25 cellular contexts compared by ENCODE assay signal in the genomic region with DNA sequence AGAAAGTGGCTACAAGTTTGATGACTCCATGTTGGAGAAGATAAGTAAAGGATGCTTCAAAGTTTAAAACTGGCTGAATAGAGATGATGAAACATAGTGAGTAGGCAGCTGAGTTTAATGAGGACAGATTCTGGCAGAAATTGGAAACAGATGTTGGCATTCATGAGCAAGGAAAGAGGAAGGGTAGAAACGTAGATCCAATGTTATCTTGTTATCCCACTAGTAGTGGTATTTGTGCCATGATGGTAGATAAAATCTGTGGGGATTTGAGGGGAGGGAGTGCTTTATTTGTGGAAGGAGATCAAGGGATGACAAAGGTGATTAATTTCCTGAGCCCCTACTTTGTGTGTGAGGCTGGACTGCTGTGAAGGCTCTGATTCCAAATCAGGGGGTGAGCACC.
DNase-seq lines count a peak whose midpoint lies in the region; ATAC-seq and TF ChIP-seq lines count a peak whose summit lies in the region.
"Had no signal": no experiment of that assay in that cellular context is flagged by ENCODE, and none has a peak within 500 bp of the region (broad histone marks: within the 10 kb centered on the region; RNA-seq: fewer than 3 reads in every experiment).

No MANE protein-coding gene starts in this region.

- no peaks in the 10 kb centered on the region for H3K79me2 ChIP-seq in PC-3 (ENCODE audit: low read length)

- H3K4me3 ChIP-seq in PC-3 (ENCODE audit: low read length): no peak overlapping the region
- H3K4me3 ChIP-seq: BLaER1 treated with 17β-estradiol and CSF1 and Interleukin-3, amounts not matched to agents 10 nM and 100 nM; lung; testis; vagina had no signal

- no peaks in the 10 kb centered on the region for H3K9me2 ChIP-seq in PC-3 (replicated peaks; ENCODE audit: low read length)

- no peaks in the 10 kb centered on the region for H3K4me1 ChIP-seq in PC-3 (ENCODE audit: insufficient read depth, low read length)
- H3K4me1 ChIP-seq: testis, vagina had no signal

- no peak for ATAC-seq in PC-3
- ATAC-seq in HG03571 (IDR thresholded peaks at IDR 0.05; ENCODE audit: unreplicated experiment): no peak
- ATAC-seq: activated CD8-positive, alpha-beta T cell treated with anti-CD3 and anti-CD28 coated beads for 36 hours; HCT116; stimulated activated memory B cell treated with anti-CD40 and anti-IgM and Interleukin-4, amounts not matched to agents 10 μg/mL and 1 μg/mL and 100 μg/mL, for 72 hours had no signal

- BruUV-seq in PC-3 (replicated peaks; lab: Mats Ljungman, UMichigan): no TSS peak

- no peak overlapping the region for H3K27ac ChIP-seq in PC-3 (ENCODE audit: low read length)
- H3K27ac ChIP-seq: BLaER1 treated with 17β-estradiol and CSF1 and Interleukin-3, amounts not matched to agents 10 nM and 100 nM; KMS-11; testis; vagina had no signal

- no peaks in the 10 kb centered on the region for H3K9me3 ChIP-seq in PC-3 (ENCODE audit: low read length)
- H3K9me3 ChIP-seq: testis, vagina had no signal

- H3F3A ChIP-seq in PC-3 (ENCODE audit: low read length, unreplicated experiment): no peaks in the 10 kb centered on the region

- no peaks in the 10 kb centered on the region for H4K20me1 ChIP-seq in PC-3 (ENCODE audit: low read length)
- H4K20me1 ChIP-seq: BLaER1 treated with 17β-estradiol and CSF1 and Interleukin-3, amounts not matched to agents 10 nM and 100 nM had no signal

- DNase-seq in EH (ENCODE audit: low read depth) (peak; percentile 75), NCI-H82 (lab: John Stamatoyannopoulos, UW) (peak; percentile 54), fibroblast of gingiva (ENCODE audit: low read depth) (peak; percentile 67), PC-3 (no peak), glomerular visceral epithelial cell (ENCODE audit: extremely low spot score) (no peak)
- no peak for DNase-seq in activated CD4-positive, alpha-beta T cell treated with anti-CD3 and anti-CD28 coated beads, Interleukin-2, amount 50 U/mL, for 4 hours
- DNase-seq: activated CD4-positive, CD25-positive, alpha-beta regulatory T cell; activated CD8-positive, alpha-beta T cell treated with anti-CD3 and anti-CD28 coated beads for 36 hours; activated naive CD4-positive, alpha-beta T cell; activated T-cell treated with anti-CD3 and anti-CD28 coated beads, Interleukin-2, amount 50 U/mL, for 1 hour; kidney; NCI-H146; NCI-H2171; NCI-H524 treated with DMSO at 0.1 percent for 48 hours; RPMI8226; small intestine; T1000; testis had no signal

- H3K9ac ChIP-seq in PC-3 (ENCODE audit: low read length): no peak overlapping the region
- H3K9ac ChIP-seq: BLaER1 treated with 17β-estradiol and CSF1 and Interleukin-3, amounts not matched to agents 10 nM and 100 nM; KMS-11 had no signal

- intact Hi-C loops in PC-3 (cut with micrococcal nuclease): no loop called here

- H2AFZ ChIP-seq in PC-3 (ENCODE audit: low read length): no peak overlapping the region

- no peak overlapping the region for H3K4me2 ChIP-seq in PC-3 (ENCODE audit: low read length)
- H3K4me2 ChIP-seq: BLaER1 treated with 17β-estradiol and CSF1 and Interleukin-3, amounts not matched to agents 10 nM and 100 nM; KMS-11 had no signal

- POLR2A ChIA-PET in PC-3 (lab: Charles Lee; ENCODE audit: unreplicated experiment): no interaction called here

- H3K36me3 ChIP-seq in PC-3 (ENCODE audit: low read depth, low read length): no peaks in the 10 kb centered on the region
- H3K36me3 ChIP-seq: BLaER1 treated with 17β-estradiol and CSF1 and Interleukin-3, amounts not matched to agents 10 nM and 100 nM; vagina had no signal

- TF ChIP-seq CTCF in PC-3 (conservative IDR thresholded peaks at IDR 0.05; ENCODE audit: low read depth, low read length): no peak

- CTCF ChIA-PET in PC-3 (lab: Charles Lee): no interaction called here

- H3K27me3 ChIP-seq in PC-3 (ENCODE audit: low read length): no peaks in the 10 kb centered on the region
- H3K27me3 ChIP-seq: BLaER1 treated with 17β-estradiol and CSF1 and Interleukin-3, amounts not matched to agents 10 nM and 100 nM; testis; vagina had no signal

Comparison
In these comparisons a context has a peak if more than half of its experiments do, and no peak if none do; other contexts are left out.
1. DNase-seq: peak in EH (single experiment), NCI-H82 (single experiment) and fibroblast of gingiva (single experiment); none in PC-3 (single experiment), activated CD4-positive, alpha-beta T cell treated with anti-CD3 and anti-CD28 coated beads, Interleukin-2, amount 50 U/mL, for 4 hours (0 of 2) and glomerular visceral epithelial cell (single experiment).